In genomic region chr4:140151700-140152014, GRCh38 we compare ENCODE assay signal across 8 cellular contexts. TPM values are rescaled to one million over a fixed set of nuclear protein-coding genes. Genes with fewer than 3 reads are reported as not detected.
DNase-seq lines count a peak whose midpoint lies in the region; ATAC-seq and TF ChIP-seq lines count a peak whose summit lies in the region.

No MANE protein-coding gene starts in this region.

- no peaks in the 10 kb centered on the region for H3K36me3 Mint-ChIP-seq in osteocyte (ENCODE audit: unreplicated experiment)

- peaks cover 0 to 21% of the 10 kb centered on the region in 2 donors for H3K4me1 ChIP-seq in adrenal gland (replicated peaks in 1 of 2)
- H3K4me1 ChIP-seq in heart left ventricle, result peaks cover 0 to 22% (median 8%) of the 10 kb centered on the region in 12 donors

- no peaks in the 10 kb centered on the region for H3K9me3 ChIP-seq in adrenal gland (replicated peaks in 1 of 3)
- H3K9me3 ChIP-seq in heart left ventricle, result no peaks in the 10 kb centered on the region

- peak; percentile 30 to 63 (median 53) for ATAC-seq in heart left ventricle
- ATAC-seq in GM19035 (IDR thresholded peaks at IDR 0.05; ENCODE audit: unreplicated experiment), result no peak

- 0 out of 2 replicates have a peak, but pooled peaks have one; percentile 18 for TF ChIP-seq POLR2A in Raji (IDR thresholded peaks at IDR 0.05; ENCODE audit: insufficient read depth, low read depth, low read length)
- TF ChIP-seq POLR2A in adrenal gland (IDR thresholded peaks at IDR 0.05), result peak in 1 of 2 donors; percentile 55
- no peak for TF ChIP-seq POLR2A in heart left ventricle (IDR thresholded peaks at IDR 0.05)

- H3K36me3 ChIP-seq in adrenal gland (replicated peaks in 1 of 2) (no peaks in the 10 kb centered on the region), heart left ventricle (no peaks in the 10 kb centered on the region)

- no peaks in the 10 kb centered on the region for H3K9me3 Mint-ChIP-seq in osteocyte (ENCODE audit: unreplicated experiment)

- no peaks in the 10 kb centered on the region for H3K27me3 ChIP-seq in adrenal gland
- H3K27me3 ChIP-seq in heart left ventricle, result no peaks in the 10 kb centered on the region

- peak overlapping the region; percentile 78 for H3K27ac Mint-ChIP-seq in osteocyte (ENCODE audit: unreplicated experiment)

- H3K27me3 Mint-ChIP-seq in osteocyte (ENCODE audit: unreplicated experiment), result no peaks in the 10 kb centered on the region

- DNase-seq in DMS79 (lab: John Stamatoyannopoulos, UW), result peak; percentile 70
- peak; percentile 60 for DNase-seq in MV-4-11 (lab: John Stamatoyannopoulos, UW)
- peak; percentile 88 to 95 (median 89) for DNase-seq in adrenal gland
- DNase-seq in heart left ventricle, result peak; percentile 80 to 87 (median 87)
- DNase-seq in osteocyte (ENCODE audit: extremely low spot score, unreplicated experiment), result peak; percentile 85
- no peak for DNase-seq in epidermal melanocyte (ENCODE audit: insufficient read length, low spot score)

- intact Hi-C loops in adrenal gland (cut with DNase I), result loop anchor here (5.0 to 10.0 kb wide), 4 partner anchors 99 to 417 kb away; no protein-coding TSS in a partner anchor
- intact Hi-C loops in heart left ventricle (cut with DNase I), result loop anchor here (2.0 to 10.0 kb wide), 23 partner anchors 54 to 497 kb away; partner anchors contain the start of gene MGST2 (in 3 of the 10)

- peak overlapping the region; percentile 95 to 99 (median 98) for H3K27ac ChIP-seq in adrenal gland
- peak overlapping the region; percentile 90 to 100 (median 98) for H3K27ac ChIP-seq in heart left ventricle

- peaks cover 13% of the 10 kb centered on the region for H3K4me1 Mint-ChIP-seq in osteocyte (ENCODE audit: unreplicated experiment)

- no peak for TF ChIP-seq CTCF in adrenal gland (IDR thresholded peaks at IDR 0.05)
- no peak for TF ChIP-seq CTCF in heart left ventricle (IDR thresholded peaks at IDR 0.05)
- no peak for TF ChIP-seq CTCF in osteocyte (IDR thresholded peaks at IDR 0.05)

- H3K4me3 Mint-ChIP-seq in osteocyte (ENCODE audit: unreplicated experiment), result peak overlapping the region; percentile 96

- 0 to 2% (median 0%) methylated on average over 11 of the region's 11 CpGs for WGBS in adrenal gland, 4 donors
- 0 to 1% (median 0%) methylated on average over 11 of the region's 11 CpGs for WGBS in heart left ventricle, 4 donors

- H3K4me3 ChIP-seq in adrenal gland (peak overlapping the region; percentile 9 to 93 (median 81)), heart left ventricle (peak overlapping the region; percentile 35 to 92 (median 83))

RNA-seq across cellular contexts. Expression of gene MAML3, which starts 2.3 kb away (rescaled TPM):
- total RNA-seq in adrenal gland (10 to 100 TPM in 3 of 8 donors, 1 to 10 TPM in 5; 3.4 to 15.9 (median 9.2) TPM), heart left ventricle (1 to 10 TPM; 1.7 to 5.9 (median 3.1) TPM), osteocyte (8.0 and 8.2 TPM in 2 replicates)
- polyA plus RNA-seq in adrenal gland (1 to 10 TPM; 2.0 to 7.3 (median 6.0) TPM), heart left ventricle (1 to 10 TPM in 1 of 2 donors, under 1 TPM in 1; 0.76 to 2.2 TPM)
